11 cellular contexts compared by ENCODE assay signal in the genomic region with DNA sequence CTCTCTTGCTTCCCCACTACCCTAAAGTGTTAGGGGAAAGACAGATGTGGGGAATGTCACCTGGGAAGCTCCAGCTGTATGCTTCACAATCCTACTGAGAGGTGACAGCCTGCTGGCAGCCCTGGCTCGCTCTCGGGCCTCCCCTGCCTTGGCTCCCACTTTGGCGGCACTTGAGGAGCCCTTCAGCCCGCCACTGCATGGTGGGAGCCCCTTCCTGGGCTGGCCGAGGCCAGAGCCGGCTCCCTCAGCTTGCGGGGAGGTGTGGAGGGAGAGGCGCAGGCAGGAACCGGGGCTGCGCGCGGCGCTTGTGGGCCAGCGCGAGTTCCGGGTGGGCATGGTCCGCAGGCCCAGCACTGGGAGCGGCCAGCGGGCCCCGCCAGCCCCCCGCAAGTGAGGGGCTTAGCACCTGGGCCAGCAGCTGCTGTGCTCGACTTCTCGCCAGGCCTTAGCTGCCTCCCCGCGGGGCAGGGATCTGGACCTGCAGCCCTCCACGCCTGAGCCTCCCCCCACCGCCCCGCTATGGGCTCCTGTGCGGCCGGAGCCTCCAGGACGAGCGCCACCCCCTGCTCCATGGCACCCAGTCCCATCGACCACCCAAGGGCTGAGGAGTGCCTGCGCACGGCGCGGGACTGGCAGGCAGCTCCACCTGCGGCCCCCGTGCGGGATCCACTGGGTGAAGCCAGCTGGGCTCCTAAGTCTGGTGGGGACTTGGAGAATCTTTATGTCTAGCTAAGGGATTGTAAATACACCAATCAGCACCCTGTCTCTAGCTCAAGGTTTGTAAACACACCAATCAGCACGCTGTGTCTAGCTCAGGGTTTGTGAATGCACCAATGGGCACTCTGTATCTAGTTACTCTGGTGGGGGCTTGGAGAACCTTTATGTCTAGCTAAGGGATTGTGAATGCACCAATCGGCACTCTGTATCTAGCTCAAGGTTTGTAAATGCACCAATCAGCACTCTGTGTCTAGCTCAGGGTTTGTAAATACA. TPM values are rescaled to one million over a fixed set of nuclear protein-coding genes. Genes with fewer than 3 reads are reported as not detected.
DNase-seq lines count a peak whose midpoint lies in the region; ATAC-seq, FAIRE-seq and TF ChIP-seq lines count a peak whose summit lies in the region.
"Not testable (repeated sequence)": the region's sequence is repeated elsewhere in the genome, so short reads cannot be mapped to it uniquely, and the experiment has no call there.
"Had no signal": no experiment of that assay in that cellular context is flagged by ENCODE, and none has a peak within 500 bp of the region (broad histone marks: within the 10 kb centered on the region; RNA-seq: fewer than 3 reads in every experiment).

No MANE protein-coding gene starts in this region.

- H3K9ac ChIP-seq in K562 (ENCODE audit: insufficient read depth in 1 of 2, low read depth in 2 of 2, low read length in 2 of 2); HepG2 (ENCODE audit: insufficient read depth, low read depth, low read length): not testable (repeated sequence)

- not testable (repeated sequence) for H2AFZ ChIP-seq in K562 (ENCODE audit: low read depth, low read length); HepG2 (ENCODE audit: low read length)

- peak overlapping the region; percentile 84 for H3K27ac ChIP-seq in RWPE1
- not testable (repeated sequence) for H3K27ac ChIP-seq in K562 (ENCODE audit: extremely low read depth, low read depth, low read length); HepG2 (ENCODE audit: extremely low read length, insufficient read depth, low read length)
- H3K27ac ChIP-seq in esophagus squamous epithelium: peak overlapping the region in 3 of 4 donors; percentile 3 to 90 (median 63)
- peak overlapping the region in 7 of 8 donors; percentile 46 to 80 (median 66) for H3K27ac ChIP-seq in spleen
- H3K27ac ChIP-seq in tibial nerve: peak overlapping the region in 3 of 4 donors; percentile 50 to 94 (median 86)

- FAIRE-seq in K562 (lab: Jason Lieb, UNC); HepG2 (lab: Jason Lieb, UNC): not testable (repeated sequence)

- H3K27ac Mint-ChIP-seq in osteocyte (ENCODE audit: unreplicated experiment): peak overlapping the region; percentile 85

- TF ChIP-seq POLR2A in K562 (conservative IDR thresholded peaks at IDR 0.05); esophagus squamous epithelium (IDR thresholded peaks at IDR 0.05); HepG2 (IDR thresholded peaks at IDR 0.05; ENCODE audit: insufficient read depth in 1 of 2, low read depth in 2 of 2, low read length in 2 of 2); spleen (IDR thresholded peaks at IDR 0.05); tibial nerve (IDR thresholded peaks at IDR 0.05): not testable (repeated sequence)

- H3K36me3 Mint-ChIP-seq in osteocyte (ENCODE audit: unreplicated experiment): not testable (repeated sequence)

- not testable (repeated sequence) for ATAC-seq in K562, HepG2

- H3K4me3 ChIP-seq in K562; esophagus squamous epithelium; HepG2 (replicated peaks in 1 of 3; ENCODE audit: insufficient read depth in 1 of 3, low read depth in 2 of 3, low read length in 3 of 3); spleen; tibial nerve: not testable (repeated sequence)

- H3K4me3 Mint-ChIP-seq in osteocyte (ENCODE audit: unreplicated experiment): not testable (repeated sequence)

- peaks cover 10% of the 10 kb centered on the region; the same call in 1 of the 2 replicates for H4K20me1 ChIP-seq in K562 (replicated peaks; ENCODE audit: control insufficient read depth, insufficient read depth, low read length)
- H4K20me1 ChIP-seq in HepG2 (ENCODE audit: insufficient read depth, low read length): not testable (repeated sequence)

- H3K27me3 ChIP-seq in K562 (ENCODE audit: control insufficient read depth in 2 of 2, insufficient read depth in 2 of 2, low read length in 2 of 2); esophagus squamous epithelium; HepG2 (ENCODE audit: control insufficient read depth in 1 of 2, insufficient read depth in 2 of 2, low read length in 2 of 2); spleen (replicated peaks in 1 of 7); tibial nerve: not testable (repeated sequence)

- not testable (repeated sequence) for H3K9me3 ChIP-seq in K562 (replicated peaks; ENCODE audit: control insufficient read depth, insufficient read depth, low read depth, low read length); esophagus squamous epithelium; HepG2 (ENCODE audit: low read length); spleen; tibial nerve

- intact Hi-C loops in K562 (cut with micrococcal nuclease): loop anchor here (5.0 kb wide), 2 partner anchors 80 to 270 kb away; no protein-coding TSS in a partner anchor
- intact Hi-C loops in esophagus squamous epithelium (cut with DNase I); HepG2 (cut with micrococcal nuclease; ENCODE audit: unreplicated experiment): not testable (repeated sequence)
- intact Hi-C loops in spleen (cut with DNase I; ENCODE audit: low total_unique reads): loop anchor here (5.0 kb wide), 1 partner anchor 270 kb away; no protein-coding TSS in a partner anchor

- H3K4me1 Mint-ChIP-seq in osteocyte (ENCODE audit: unreplicated experiment): peaks cover 51% of the 10 kb centered on the region

- not testable (repeated sequence) for H3K9me1 ChIP-seq in K562 (ENCODE audit: control insufficient read depth, insufficient read depth, low read length)

- POLR2A ChIA-PET in RWPE1 (lab: Yijun Ruan, JAX; ENCODE audit: low non-redundant PET); HepG2 (lab: Yijun Ruan, JAX): not testable (repeated sequence)
- POLR2A ChIA-PET in K562 (lab: Yijun Ruan, JAX): interaction anchor here (0.6 to 1.3 kb wide), 2 partner anchors 16 to 40 kb away, joined by 3 to 6 read pairs; no protein-coding TSS in a partner anchor

- not testable (repeated sequence) for DNase-seq in RWPE1 (ENCODE audit: low spot score); K562 (ENCODE audit: extremely low read depth in 1 of 4, low spot score in 3 of 4); esophagus squamous epithelium (lab: John Stamatoyannopoulos, UW); HepG2 (ENCODE audit: low spot score); osteocyte (ENCODE audit: extremely low spot score, unreplicated experiment); tibial nerve (ENCODE audit: low spot score in 2 of 2)
- peak; percentile 72 for DNase-seq in spleen

- BruUV-seq in K562 (replicated peaks; lab: Mats Ljungman, UMichigan); HepG2 (replicated peaks; lab: Mats Ljungman, UMichigan): not testable (repeated sequence)

- CTCF ChIA-PET in RWPE1 (lab: Yijun Ruan, JAX): interaction anchor here (0.6 to 2.6 kb wide), 5 partner anchors 77 to 271 kb away, joined by 3 to 8 read pairs (median 3); no protein-coding TSS in a partner anchor
- CTCF ChIA-PET in K562 (lab: Yijun Ruan, JAX; ENCODE audit: low intra/inter-chr PET ratio): interaction anchor here (2.1 kb wide), 1 partner anchor 269 kb away, joined by 17 read pairs; no protein-coding TSS in a partner anchor
- CTCF ChIA-PET in HepG2 (lab: Yijun Ruan, JAX; ENCODE audit: low intra/inter-chr PET ratio, low total read pairs): not testable (repeated sequence)

- not testable (repeated sequence) for H3K27me3 Mint-ChIP-seq in osteocyte (ENCODE audit: unreplicated experiment)

- WGBS in K562 (ENCODE audit: insufficient coverage, low coverage, missing lambda C conversion rate): 52% methylated on average over 20 of the region's 42 CpGs
- 100% methylated on average over 1 of the region's 42 CpGs for WGBS in esophagus squamous epithelium, 2 donors
- WGBS in HepG2 (ENCODE audit: low lambda C conversion rate): 98% methylated on average over 8 of the region's 42 CpGs
- 90 to 94% (median 90%) methylated on average over 20 to 42 of the region's 42 CpGs for WGBS in spleen, 5 donors
- WGBS in tibial nerve, 2 donors: 90 to 94% methylated on average over 22 to 37 of the region's 42 CpGs

- not testable (repeated sequence) for H3K4me1 ChIP-seq in K562 (replicated peaks in 1 of 2; ENCODE audit: control insufficient read depth in 2 of 2, insufficient read depth in 2 of 2, low read length in 2 of 2); HepG2 (ENCODE audit: insufficient read depth, low read length)
- H3K4me1 ChIP-seq in esophagus squamous epithelium (peaks cover 22 to 62% (median 48%) of the 10 kb centered on the region in 3 donors), spleen (peaks cover 11 to 52% (median 29%) of the 10 kb centered on the region in 6 donors), tibial nerve (peaks cover 0 to 67% (median 37%) of the 10 kb centered on the region in 4 donors)

- not testable (repeated sequence) for H3K4me2 ChIP-seq in K562 (ENCODE audit: insufficient read depth, low read length); HepG2 (ENCODE audit: low read depth, low read length)

- in situ Hi-C loops in K562 (cut with MboI): loop anchor here (10.0 to 25.0 kb wide), 2 partner anchors 72 to 1390 kb away; a partner anchor contains a TSS
- in situ Hi-C loops in HepG2 (cut with HindIII; ENCODE audit: extremely low pct_ligation_motif_present, low pct_unique_long_range_greater_than_20kb): not testable (repeated sequence)

- not testable (repeated sequence) for H3K79me2 ChIP-seq in K562 (ENCODE audit: control insufficient read depth, insufficient read depth, low read length); HepG2 (ENCODE audit: insufficient read depth, low read length)

- TF ChIP-seq EP300 in K562 (IDR thresholded peaks at IDR 0.05; ENCODE audit: low read length); HepG2 (IDR thresholded peaks at IDR 0.05; ENCODE audit: low read depth in 2 of 2, low read length in 2 of 2); HepG2 (CRISPR knock-in tag; IDR thresholded peaks at IDR 0.05; ENCODE audit: borderline replicate concordance); tibial nerve (IDR thresholded peaks at IDR 0.05): not testable (repeated sequence)

- not testable (repeated sequence) for TF ChIP-seq RAD21 in K562 (CRISPR knock-in tag; conservative IDR thresholded peaks at IDR 0.05 in 1 of 2, IDR thresholded peaks at IDR 0.05 in 1 of 2); HepG2 (CRISPR knock-in tag; IDR thresholded peaks at IDR 0.05)

- not testable (repeated sequence) for H3K36me3 ChIP-seq in K562 (ENCODE audit: control insufficient read depth, insufficient read depth, low read length); esophagus squamous epithelium; HepG2 (replicated peaks in 1 of 2; ENCODE audit: control insufficient read depth in 1 of 2, insufficient read depth in 2 of 2, low read length in 2 of 2); spleen; tibial nerve

- TF ChIP-seq CTCF in RWPE1 (conservative IDR thresholded peaks at IDR 0.05; ENCODE audit: low read depth); K562 (IDR thresholded peaks at IDR 0.05 in 2 of 3, conservative IDR thresholded peaks at IDR 0.05 in 1 of 3; ENCODE audit: insufficient read depth in 2 of 3, low read depth in 1 of 3, low read length in 3 of 3); esophagus squamous epithelium (IDR thresholded peaks at IDR 0.05); HepG2 (CRISPR knock-in tag; IDR thresholded peaks at IDR 0.05); osteocyte (IDR thresholded peaks at IDR 0.05); spleen (IDR thresholded peaks at IDR 0.05 in 8 of 11, conservative IDR thresholded peaks at IDR 0.05 in 3 of 11); tibial nerve (IDR thresholded peaks at IDR 0.05): not testable (repeated sequence)

- H3K9me3 Mint-ChIP-seq in osteocyte (ENCODE audit: unreplicated experiment): not testable (repeated sequence)

RNA-seq across cellular contexts. Expression of a gene that starts 29.8 kb away (rescaled TPM):
- total RNA-seq in K562 (2011; cell fraction: chromatin; rRNA removed; ENCODE audit: low replicate concordance): not detected in 2 replicates
- total RNA-seq in K562 (2011; cell fraction: nucleolus; rRNA removed): not detected in 2 replicates
- total RNA-seq in K562 (2011; cell fraction: nucleoplasm; rRNA removed): not detected in 2 replicates
- not detected in 2 replicates for total RNA-seq in K562 (2014; rRNA removed)
- total RNA-seq in K562 (2014; rRNA removed; fragmentation: Illumina TruSeq; extraction: Trizol): not detected in 2 replicates
- total RNA-seq in K562 (2015; rRNA removed; fragmentation: Illumina TruSeq; extraction: Trizol): not detected in 2 replicates
- not detected in 2 replicates for total RNA-seq in K562 (2021)
- polyA plus RNA-seq in K562 (2011; rRNA removed): not detected in 2 replicates
- polyA plus RNA-seq in K562 (2011; cell fraction: cytosol; rRNA removed): not detected in 2 replicates
- not detected in 2 replicates for polyA plus RNA-seq in K562 (2011; cell fraction: nucleus; rRNA removed)
- polyA plus RNA-seq in K562 (2012): not detected in 2 replicates
- polyA plus RNA-seq in K562 (2014; fragmentation: Illumina TruSeq; extraction: Trizol): not detected in 2 replicates
- polyA plus RNA-seq in K562 (2014; fragmentation: Nextera tagmentation; extraction: Ambion mirVana): not detected
- not detected in 2 replicates for polyA plus RNA-seq in K562 (2014; rRNA removed)
- polyA minus RNA-seq in K562 (2011; rRNA and poly(A)+ RNA removed): not detected in 2 replicates
- not detected in 2 replicates for polyA minus RNA-seq in K562 (2011; cell fraction: cytosol; rRNA and poly(A)+ RNA removed)
- polyA minus RNA-seq in K562 (2011; cell fraction: nucleus; rRNA and poly(A)+ RNA removed): not detected in 2 replicates
- not detected for total RNA-seq in esophagus squamous epithelium
- 0.04 TPM in 1 of 2 replicates, not detected in the other for total RNA-seq in HepG2 (2016; rRNA removed; fragmentation: Illumina TruSeq; extraction: Trizol)
- total RNA-seq in HepG2 (2016; cell fraction: cytosol; rRNA removed; fragmentation: Illumina TruSeq; extraction: Trizol; ENCODE audit: low read depth): not detected in 2 replicates
- total RNA-seq in HepG2 (2016; cell fraction: insoluble cytoplasmic fraction; rRNA removed; fragmentation: Illumina TruSeq; extraction: Trizol): not detected in 2 replicates
- not detected in 2 replicates for total RNA-seq in HepG2 (2016; cell fraction: membrane; rRNA removed; fragmentation: Illumina TruSeq; extraction: Trizol)
- total RNA-seq in HepG2 (2016; cell fraction: nucleus; rRNA removed; fragmentation: Illumina TruSeq; extraction: Trizol): not detected in 2 replicates
- 0.22 TPM in 1 of 2 replicates, not detected in the other for polyA plus RNA-seq in HepG2 (2011; rRNA removed)
- 0.03 TPM in 1 of 2 replicates, not detected in the other for polyA plus RNA-seq in HepG2 (2011; cell fraction: cytosol; rRNA removed)
- polyA plus RNA-seq in HepG2 (2011; cell fraction: nucleus; rRNA removed): 0.14 and 0.63 TPM in 2 replicates
- 0.11 and 0.31 TPM in 2 replicates for polyA plus RNA-seq in HepG2 (2012)
- polyA plus RNA-seq in HepG2 (2016; cell fraction: cytosol; fragmentation: Illumina TruSeq; extraction: Trizol; ENCODE audit: low read depth): not detected in 2 replicates
- polyA plus RNA-seq in HepG2 (2016; cell fraction: insoluble cytoplasmic fraction; fragmentation: Illumina TruSeq; extraction: Trizol; ENCODE audit: low read depth): not detected in 2 replicates
- polyA plus RNA-seq in HepG2 (2016; cell fraction: membrane; fragmentation: Illumina TruSeq; extraction: Trizol; ENCODE audit: low read depth): not detected in 2 replicates
- polyA plus RNA-seq in HepG2 (2016; cell fraction: nucleus; fragmentation: Illumina TruSeq; extraction: Trizol; ENCODE audit: insufficient read depth, low read depth): not detected in 2 replicates
- polyA minus RNA-seq in HepG2 (2011; rRNA and poly(A)+ RNA removed; ENCODE audit: low replicate concordance): not detected in 2 replicates
- polyA minus RNA-seq in HepG2 (2011; cell fraction: cytosol; rRNA and poly(A)+ RNA removed): not detected in 2 replicates
- polyA minus RNA-seq in HepG2 (2011; cell fraction: nucleus; rRNA and poly(A)+ RNA removed): not detected in 2 replicates
- total RNA-seq in osteocyte: 0.21 TPM in 1 of 2 replicates, not detected in the other
- under 1 TPM in 2 of 7 donors, not detected in 5; 0.35 to 0.61 TPM for total RNA-seq in spleen
- polyA plus RNA-seq in spleen: under 1 TPM in 1 of 3 donors, not detected in 2; 0.03 TPM
- under 1 TPM in 2 of 4 donors, not detected in 2; 0.20 to 0.87 TPM for total RNA-seq in tibial nerve
- total RNA-seq: Daoy, HT-29, LHCN-M2 had no signal
- polyA plus RNA-seq: IgD-negative memory B cell had no signal

RNA-seq across cellular contexts. Expression of a gene that starts 58.0 kb away (rescaled TPM):
- total RNA-seq in K562 (2011; cell fraction: chromatin; rRNA removed; ENCODE audit: low replicate concordance): 30.2 and 56.1 TPM in 2 replicates
- total RNA-seq in K562 (2011; cell fraction: nucleolus; rRNA removed): 36.8 and 39.2 TPM in 2 replicates
- total RNA-seq in K562 (2011; cell fraction: nucleoplasm; rRNA removed): 35.0 and 53.2 TPM in 2 replicates
- total RNA-seq in K562 (2014; rRNA removed) (14.4 and 20.2 TPM in 2 replicates), K562 (2014; rRNA removed; fragmentation: Illumina TruSeq; extraction: Trizol) (6.0 and 6.6 TPM in 2 replicates), K562 (2015; rRNA removed; fragmentation: Illumina TruSeq; extraction: Trizol) (9.7 and 10.1 TPM in 2 replicates), K562 (2021) (44.4 and 50.7 TPM in 2 replicates), esophagus squamous epithelium (10 to 100 TPM; 34.0 to 52.3 (median 44.5) TPM), HepG2 (2016; rRNA removed; fragmentation: Illumina TruSeq; extraction: Trizol) (2.9 and 3.9 TPM in 2 replicates), osteocyte (60.6 and 63.1 TPM in 2 replicates), spleen (100 to 1,000 TPM in 2 of 7 donors, 10 to 100 TPM in 5; 79.5 to 127 (median 88.4) TPM), tibial nerve (100 to 1,000 TPM in 2 of 4 donors, 10 to 100 TPM in 2; 69.3 to 159 (median 89.4) TPM)
- polyA plus RNA-seq in K562 (2011; rRNA removed) (6.6 and 11.3 TPM in 2 replicates), K562 (2014; fragmentation: Illumina TruSeq; extraction: Trizol) (20.7 and 28.3 TPM in 2 replicates), K562 (2014; fragmentation: Nextera tagmentation; extraction: Ambion mirVana) (1 to 10 TPM; 5.0 to 5.4 TPM), K562 (2014; rRNA removed) (14.0 and 16.2 TPM in 2 replicates), HepG2 (2011; rRNA removed) (2.9 and 3.9 TPM in 2 replicates), spleen (10 to 100 TPM; 17.5 to 34.6 (median 26.1) TPM)
- 10.6 and 17.0 TPM in 2 replicates for polyA plus RNA-seq in K562 (2011; cell fraction: cytosol; rRNA removed)
- 22.7 and 36.6 TPM in 2 replicates for polyA plus RNA-seq in K562 (2011; cell fraction: nucleus; rRNA removed)
- polyA plus RNA-seq in K562 (2012): 33.2 and 45.0 TPM in 2 replicates
- polyA minus RNA-seq in K562 (2011; rRNA and poly(A)+ RNA removed): 8.2 and 9.8 TPM in 2 replicates
- polyA minus RNA-seq in K562 (2011; cell fraction: cytosol; rRNA and poly(A)+ RNA removed): 31.2 and 50.2 TPM in 2 replicates
- 12.3 and 12.9 TPM in 2 replicates for polyA minus RNA-seq in K562 (2011; cell fraction: nucleus; rRNA and poly(A)+ RNA removed)
- 1.4 and 1.8 TPM in 2 replicates for total RNA-seq in HepG2 (2016; cell fraction: cytosol; rRNA removed; fragmentation: Illumina TruSeq; extraction: Trizol; ENCODE audit: low read depth)
- total RNA-seq in HepG2 (2016; cell fraction: insoluble cytoplasmic fraction; rRNA removed; fragmentation: Illumina TruSeq; extraction: Trizol): 3.0 and 4.3 TPM in 2 replicates
- total RNA-seq in HepG2 (2016; cell fraction: membrane; rRNA removed; fragmentation: Illumina TruSeq; extraction: Trizol): 2.4 and 2.6 TPM in 2 replicates
- 5.4 and 6.2 TPM in 2 replicates for total RNA-seq in HepG2 (2016; cell fraction: nucleus; rRNA removed; fragmentation: Illumina TruSeq; extraction: Trizol)
- polyA plus RNA-seq in HepG2 (2011; cell fraction: cytosol; rRNA removed): 1.5 and 2.7 TPM in 2 replicates
- 16.7 and 19.0 TPM in 2 replicates for polyA plus RNA-seq in HepG2 (2011; cell fraction: nucleus; rRNA removed)
- polyA plus RNA-seq in HepG2 (2012): 8.7 and 10.3 TPM in 2 replicates
- 1.5 and 1.7 TPM in 2 replicates for polyA plus RNA-seq in HepG2 (2016; cell fraction: cytosol; fragmentation: Illumina TruSeq; extraction: Trizol; ENCODE audit: low read depth)
- polyA plus RNA-seq in HepG2 (2016; cell fraction: insoluble cytoplasmic fraction; fragmentation: Illumina TruSeq; extraction: Trizol; ENCODE audit: low read depth): 6.6 and 9.3 TPM in 2 replicates
- 3.4 and 4.2 TPM in 2 replicates for polyA plus RNA-seq in HepG2 (2016; cell fraction: membrane; fragmentation: Illumina TruSeq; extraction: Trizol; ENCODE audit: low read depth)
- 18.1 and 20.7 TPM in 2 replicates for polyA plus RNA-seq in HepG2 (2016; cell fraction: nucleus; fragmentation: Illumina TruSeq; extraction: Trizol; ENCODE audit: insufficient read depth, low read depth)
- 11.9 and 16.2 TPM in 2 replicates for polyA minus RNA-seq in HepG2 (2011; rRNA and poly(A)+ RNA removed; ENCODE audit: low replicate concordance)
- 6.8 and 10.8 TPM in 2 replicates for polyA minus RNA-seq in HepG2 (2011; cell fraction: cytosol; rRNA and poly(A)+ RNA removed)
- 8.4 and 9.9 TPM in 2 replicates for polyA minus RNA-seq in HepG2 (2011; cell fraction: nucleus; rRNA and poly(A)+ RNA removed)
